12 cellular contexts compared by ENCODE assay signal in genomic region chr3:10228248-10228950, GRCh38. TPM values are rescaled to one million over a fixed set of nuclear protein-coding genes. Genes with fewer than 3 reads are reported as not detected.
DNase-seq lines count a peak whose midpoint lies in the region; ATAC-seq, FAIRE-seq and TF ChIP-seq lines count a peak whose summit lies in the region.
"Had no signal": no experiment of that assay in that cellular context is flagged by ENCODE, and none has a peak within 500 bp of the region (broad histone marks: within the 10 kb centered on the region; RNA-seq: fewer than 3 reads in every experiment).

No MANE protein-coding gene starts in this region.

- intact Hi-C loops in GM12878 (cut with micrococcal nuclease; ENCODE audit: unreplicated experiment) (loop anchor here (10.0 kb wide), 2 partner anchors 114 to 274 kb away; partner anchors contain the start of genes BRK1 and PRRT3), ovary (cut with DNase I) (no loop called here)

- TF ChIP-seq EP300 in GM12878 (IDR thresholded peaks at IDR 0.05; ENCODE audit: borderline replicate concordance in 1 of 2, control insufficient read depth in 1 of 2, low read depth in 2 of 2, low read length in 2 of 2) (no peak), ovary (IDR thresholded peaks at IDR 0.05) (no peak)

- DNase-seq in GM19239 (ENCODE audit: insufficient read length, low spot score) (no peak), OCI-M1 (lab: John Stamatoyannopoulos, UW) (peak; percentile 78), GM12878 (ENCODE audit: low read depth, low spot score) (no peak), NCI-H1092 treated with DMSO at 0.1 percent for 48 hours (lab: John Stamatoyannopoulos, UW) (no peak), ovary (no peak), NCI-H82 (lab: John Stamatoyannopoulos, UW) (no peak)
- peak in 2 of 3 donors; percentile 47 to 49 for DNase-seq in stimulated activated CD4-positive, alpha-beta T cell treated with anti-CD3 and anti-CD28 coated beads, Interleukin-12 subunit alpha, Interleukin-12 subunit beta, amount 100 ng/mL, for 48 hours (ENCODE audit: low read depth in 2 of 3, low spot score in 1 of 3)
- DNase-seq: esophagus squamous epithelium, GOT3, IMR-90 had no signal

- 26% methylated on average over 4 of the region's 4 CpGs for WGBS in GM12878 (ENCODE audit: insufficient coverage, insufficient replicate concordance, low lambda C conversion rate, missing lambda C conversion rate)
- 87 to 90% (median 88%) methylated on average over 4 of the region's 4 CpGs for WGBS in ovary, 3 donors

- RAD21 ChIA-PET in GM12878 (lab: Charles Lee; ENCODE audit: unreplicated experiment), result interaction anchor here (1.4 to 1.6 kb wide), 2 partner anchors 36 to 65 kb away, joined by 3 read pairs; partner anchors contain the start of gene GHRL

- no peaks in the 10 kb centered on the region for H4K20me1 ChIP-seq in GM12878 (ENCODE audit: control insufficient read depth, insufficient read depth)

- TF ChIP-seq RAD21 in GM12878 (IDR thresholded peaks at IDR 0.05; ENCODE audit: insufficient read depth, low read depth, low read length), result no peak

- H3K27ac ChIP-seq in GM12878 (ENCODE audit: control insufficient read depth, insufficient read depth), result peak overlapping the region; percentile 36
- no peak overlapping the region for H3K27ac ChIP-seq in ovary

- no peaks in the 10 kb centered on the region for H3K9me3 ChIP-seq in GM12878 (replicated peaks; ENCODE audit: control insufficient read depth, insufficient read depth, low read length)
- no peaks in the 10 kb centered on the region for H3K9me3 ChIP-seq in ovary
- H3K9me3 ChIP-seq: esophagus squamous epithelium had no signal

- peak overlapping the region; percentile 37; the same call in 1 of the 2 replicates for H2AFZ ChIP-seq in GM12878 (ENCODE audit: control insufficient read depth, low read depth, low read length)

- H3K4me1 ChIP-seq in GM12878 (ENCODE audit: control insufficient read depth, insufficient read depth, low read length) (peaks cover 37% of the 10 kb centered on the region), ovary (ENCODE audit: insufficient read depth) (no peaks in the 10 kb centered on the region)

- FAIRE-seq in GM19239 (lab: Jason Lieb, UNC), result peak; percentile 26
- no peak for FAIRE-seq in GM12878 (lab: Jason Lieb, UNC)

- H3K36me3 ChIP-seq in GM12878 (ENCODE audit: control insufficient read depth in 2 of 2, insufficient read depth in 2 of 2, low read length in 1 of 2) (no peaks in the 10 kb centered on the region), ovary (no peaks in the 10 kb centered on the region)

- H3K4me2 ChIP-seq in GM12878 (ENCODE audit: control insufficient read depth, insufficient read depth), result no peak overlapping the region

- TF ChIP-seq POLR2A in GM12878 (IDR thresholded peaks at IDR 0.05; ENCODE audit: low read depth, low read length) (no peak), ovary (IDR thresholded peaks at IDR 0.05) (no peak)

- BruUV-seq in GM12878 (replicated peaks; lab: Mats Ljungman, UMichigan), result no TSS peak

- H3K79me2 ChIP-seq in GM12878 (ENCODE audit: control insufficient read depth, insufficient read depth, low read length), result no peaks in the 10 kb centered on the region

- ATAC-seq in GM12878 (peak; percentile 10; the same call in 2 of the 3 replicates), HG03469 (IDR thresholded peaks at IDR 0.05; ENCODE audit: unreplicated experiment) (no peak)

- TF ChIP-seq CTCF in GM12878 (IDR thresholded peaks at IDR 0.05 in 2 of 3, conservative IDR thresholded peaks at IDR 0.05 in 1 of 3; ENCODE audit: control insufficient read depth in 2 of 3, extremely low read depth in 1 of 3, insufficient read depth in 1 of 3, low read depth in 3 of 3, low read length in 3 of 3) (no peak), ovary (IDR thresholded peaks at IDR 0.05) (no peak)

- H3K4me3 ChIP-seq in GM12878, result no peak overlapping the region
- H3K4me3 ChIP-seq in ovary, result no peak overlapping the region
- H3K4me3 ChIP-seq: esophagus squamous epithelium, lung had no signal

- SMC1A ChIA-PET in GM12878 (lab: Charles Lee; ENCODE audit: uncharacterized antibody, unreplicated experiment), result interaction anchor here (1.0 to 3.6 kb wide), 3 partner anchors 10 to 64 kb away, joined by 3 to 16 read pairs (median 3); partner anchors contain the start of gene GHRL

- in situ Hi-C loops in GM12878 (cut with MboI), result no loop called here

- H3K27me3 ChIP-seq in GM12878 (replicated peaks in 1 of 2; ENCODE audit: control insufficient read depth in 2 of 2, insufficient read depth in 2 of 2, low read length in 1 of 2), result no peaks in the 10 kb centered on the region
- no peaks in the 10 kb centered on the region for H3K27me3 ChIP-seq in ovary
- H3K27me3 ChIP-seq: esophagus squamous epithelium had no signal

- CTCF ChIA-PET in GM12878 (lab: Yijun Ruan, JAX), result interaction anchor here (2.8 kb wide), 1 partner anchor 296 kb away, joined by 18 read pairs; the partner anchor contains the start of gene CRELD1

- POLR2A ChIA-PET in GM12878 (lab: Charles Lee), result interaction anchor here (0.7 to 1.5 kb wide), 3 partner anchors 36 to 92 kb away, joined by 3 read pairs; partner anchors contain the start of gene SEC13

- H3K9ac ChIP-seq in GM12878 (ENCODE audit: control insufficient read depth, insufficient read depth, low read length), result no peak overlapping the region

TF ChIP-seq in GM12878, 131 proteins besides CTCF, POLR2A, EP300 and RAD21 (continues in another document):
- TF ChIP-seq ZZZ3 (IDR thresholded peaks at IDR 0.05; ENCODE audit: control insufficient read depth, insufficient read length, low read depth), result no peak
- TF ChIP-seq CBFB (IDR thresholded peaks at IDR 0.05; ENCODE audit: low read depth), result no peak
- no peak for TF ChIP-seq ZNF274 (IDR thresholded peaks at IDR 0.05; ENCODE audit: insufficient read depth, insufficient read length)
- TF ChIP-seq PAX5 (IDR thresholded peaks at IDR 0.05; ENCODE audit: borderline replicate concordance, low read depth, low read length), result no peak
- no peak for TF ChIP-seq SMC3 (IDR thresholded peaks at IDR 0.05; ENCODE audit: borderline replicate concordance, low read length)
- TF ChIP-seq, protein P1, sequence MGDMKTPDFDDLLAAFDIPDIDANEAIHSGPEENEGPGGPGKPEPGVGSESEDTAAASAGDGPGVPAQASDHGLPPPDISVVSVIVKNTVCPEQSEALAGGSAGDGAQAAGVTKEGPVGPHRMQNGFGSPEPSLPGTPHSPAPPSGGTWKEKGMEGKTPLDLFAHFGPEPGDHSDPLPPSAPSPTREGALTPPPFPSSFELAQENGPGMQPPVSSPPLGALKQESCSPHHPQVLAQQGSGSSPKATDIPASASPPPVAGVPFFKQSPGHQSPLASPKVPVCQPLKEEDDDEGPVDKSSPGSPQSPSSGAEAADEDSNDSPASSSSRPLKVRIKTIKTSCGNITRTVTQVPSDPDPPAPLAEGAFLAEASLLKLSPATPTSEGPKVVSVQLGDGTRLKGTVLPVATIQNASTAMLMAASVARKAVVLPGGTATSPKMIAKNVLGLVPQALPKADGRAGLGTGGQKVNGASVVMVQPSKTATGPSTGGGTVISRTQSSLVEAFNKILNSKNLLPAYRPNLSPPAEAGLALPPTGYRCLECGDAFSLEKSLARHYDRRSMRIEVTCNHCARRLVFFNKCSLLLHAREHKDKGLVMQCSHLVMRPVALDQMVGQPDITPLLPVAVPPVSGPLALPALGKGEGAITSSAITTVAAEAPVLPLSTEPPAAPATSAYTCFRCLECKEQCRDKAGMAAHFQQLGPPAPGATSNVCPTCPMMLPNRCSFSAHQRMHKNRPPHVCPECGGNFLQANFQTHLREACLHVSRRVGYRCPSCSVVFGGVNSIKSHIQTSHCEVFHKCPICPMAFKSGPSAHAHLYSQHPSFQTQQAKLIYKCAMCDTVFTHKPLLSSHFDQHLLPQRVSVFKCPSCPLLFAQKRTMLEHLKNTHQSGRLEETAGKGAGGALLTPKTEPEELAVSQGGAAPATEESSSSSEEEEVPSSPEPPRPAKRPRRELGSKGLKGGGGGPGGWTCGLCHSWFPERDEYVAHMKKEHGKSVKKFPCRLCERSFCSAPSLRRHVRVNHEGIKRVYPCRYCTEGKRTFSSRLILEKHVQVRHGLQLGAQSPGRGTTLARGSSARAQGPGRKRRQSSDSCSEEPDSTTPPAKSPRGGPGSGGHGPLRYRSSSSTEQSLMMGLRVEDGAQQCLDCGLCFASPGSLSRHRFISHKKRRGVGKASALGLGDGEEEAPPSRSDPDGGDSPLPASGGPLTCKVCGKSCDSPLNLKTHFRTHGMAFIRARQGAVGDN (IDR thresholded peaks at IDR 0.05), result peak; percentile 58; the same call in 1 of the 2 replicates
- TF ChIP-seq ZNF384 (IDR thresholded peaks at IDR 0.05; ENCODE audit: borderline replicate concordance, low read depth, low read length), result no peak
- no peak for TF ChIP-seq NFYA (IDR thresholded peaks at IDR 0.05; ENCODE audit: borderline replicate concordance, low read depth, low read length)
- TF ChIP-seq, protein P2, sequence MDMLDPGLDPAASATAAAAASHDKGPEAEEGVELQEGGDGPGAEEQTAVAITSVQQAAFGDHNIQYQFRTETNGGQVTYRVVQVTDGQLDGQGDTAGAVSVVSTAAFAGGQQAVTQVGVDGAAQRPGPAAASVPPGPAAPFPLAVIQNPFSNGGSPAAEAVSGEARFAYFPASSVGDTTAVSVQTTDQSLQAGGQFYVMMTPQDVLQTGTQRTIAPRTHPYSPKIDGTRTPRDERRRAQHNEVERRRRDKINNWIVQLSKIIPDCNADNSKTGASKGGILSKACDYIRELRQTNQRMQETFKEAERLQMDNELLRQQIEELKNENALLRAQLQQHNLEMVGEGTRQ (IDR thresholded peaks at IDR 0.05; ENCODE audit: borderline replicate concordance, low read depth, low read length), result no peak
- peak; percentile 77; the same call in 1 of the 2 replicates for TF ChIP-seq NFIC (IDR thresholded peaks at IDR 0.05; ENCODE audit: low read depth, low read length)

RNA-seq across cellular contexts. Expression of gene TATDN2, which starts 19.9 kb away (rescaled TPM):
- total RNA-seq in GM12878 (2013; cell fraction: nucleolus; rRNA removed), result 43.3 and 48.1 TPM in 2 replicates
- total RNA-seq in GM12878 (2014; rRNA removed), result 7.7 and 10.0 TPM in 2 replicates
- 22.0 and 23.9 TPM in 2 replicates for total RNA-seq in GM12878 (2014; rRNA removed; fragmentation: Illumina TruSeq; extraction: Trizol)
- 31.8 and 36.5 TPM in 2 replicates for total RNA-seq in GM12878 (2021)
- 18.4 TPM for polyA plus RNA-seq in GM12878 (2011; ENCODE audit: low read depth)
- polyA plus RNA-seq in GM12878 (2011; rRNA removed), result 21.6 and 22.1 TPM in 2 replicates
- polyA plus RNA-seq in GM12878 (2011; cell fraction: cytosol; rRNA removed), result 20.8 and 21.3 TPM in 2 replicates
- polyA plus RNA-seq in GM12878 (2011; cell fraction: nucleus; rRNA removed), result 25.2 and 26.0 TPM in 2 replicates
- 19.7 and 24.1 TPM in 2 replicates for polyA plus RNA-seq in GM12878 (2012)
- polyA plus RNA-seq in GM12878 (2014; fragmentation: Illumina TruSeq; extraction: Trizol), result 27.3 and 28.1 TPM in 2 replicates
- 1 to 10 TPM; 5.7 to 9.1 TPM for polyA plus RNA-seq in GM12878 (2014; fragmentation: Nextera tagmentation; extraction: Ambion mirVana)
- 25.7 and 25.8 TPM in 2 replicates for polyA plus RNA-seq in GM12878 (2014; rRNA removed)
- 1 to 10 TPM; 4.2 to 5.6 TPM for polyA plus RNA-seq in GM12878 (2016; fragmentation: Nextera tagmentation; extraction: Ambion mirVana)
- polyA minus RNA-seq in GM12878 (2011; rRNA and poly(A)+ RNA removed), result 29.6 and 51.2 TPM in 2 replicates
- 9.1 and 14.0 TPM in 2 replicates for polyA minus RNA-seq in GM12878 (2011; cell fraction: cytosol; rRNA and poly(A)+ RNA removed)
- 30.2 and 59.0 TPM in 2 replicates for polyA minus RNA-seq in GM12878 (2011; cell fraction: nucleus; rRNA and poly(A)+ RNA removed)
- total RNA-seq in ovary, result 10 to 100 TPM; 17.3 to 46.4 (median 41.2) TPM
- 10 to 100 TPM; 25.3 to 29.4 TPM for polyA plus RNA-seq in ovary

Comparison
In these comparisons a context has a peak if more than half of its experiments do, and no peak if none do; other contexts are left out.
1. DNase-seq: peak in OCI-M1 (single experiment) and stimulated activated CD4-positive, alpha-beta T cell treated with anti-CD3 and anti-CD28 coated beads, Interleukin-12 subunit alpha, Interleukin-12 subunit beta, amount 100 ng/mL, for 48 hours (2 of 3); none in GM19239 (single experiment), GM12878 (single experiment), NCI-H1092 treated with DMSO at 0.1 percent for 48 hours (single experiment), ovary (0 of 5) and NCI-H82 (single experiment).